ENCODE assay signal across 15 cellular contexts in genomic region chr1:101733340-101733739, GRCh38.
A peak's percentile ranks its signal among the peaks of the same experiment; 100 is the strongest.
DNase-seq lines count a peak whose midpoint lies in the region; ATAC-seq and TF ChIP-seq lines count a peak whose summit lies in the region.
"Had no signal": no experiment of that assay in that cellular context is flagged by ENCODE, and none has a peak within 500 bp of the region (broad histone marks: within the 10 kb centered on the region; RNA-seq: fewer than 3 reads in every experiment).

No MANE protein-coding gene starts in this region.

- H3K4me2 ChIP-seq in DND-41 (ENCODE audit: insufficient read depth, low read length) (no peak overlapping the region), hepatocyte (no peak overlapping the region)

- peak overlapping the region; percentile 2; the same call in 1 of the 2 replicates for H2AFZ ChIP-seq in DND-41 (ENCODE audit: low read depth, low read length)
- no peak overlapping the region for H2AFZ ChIP-seq in hepatocyte

- H3K4me3 ChIP-seq in DND-41 (ENCODE audit: low read depth in 1 of 2, low read length in 2 of 2), result no peak overlapping the region
- H3K4me3 ChIP-seq in hepatocyte, result no peak overlapping the region
- H3K4me3 ChIP-seq in mucosa of descending colon, result no peak overlapping the region
- H3K4me3 ChIP-seq: HAP-1 had no signal

- H3K79me2 ChIP-seq in DND-41 (ENCODE audit: insufficient read depth, low read length) (no peaks in the 10 kb centered on the region), hepatocyte (no peaks in the 10 kb centered on the region)

- no peak overlapping the region for H3K27ac ChIP-seq in DND-41 (ENCODE audit: low read length)
- H3K27ac ChIP-seq in hepatocyte, result peak overlapping the region; percentile 70

- H3K9me3 Mint-ChIP-seq in activated CD8-positive, alpha-beta memory T cell treated with anti-CD3 and anti-CD28 coated beads, Interleukin-2, amount 10 ng/mL, durations not matched to agents 7 days and 5 days (ENCODE audit: low read depth), result no peaks in the 10 kb centered on the region
- H3K9me3 Mint-ChIP-seq: CD4-positive, alpha-beta T cell had no signal

- H3K36me3 Mint-ChIP-seq in activated CD8-positive, alpha-beta memory T cell treated with anti-CD3 and anti-CD28 coated beads, Interleukin-2, amount 10 ng/mL, durations not matched to agents 7 days and 5 days, result no peaks in the 10 kb centered on the region

- no peaks in the 10 kb centered on the region for H3K27me3 Mint-ChIP-seq in activated CD8-positive, alpha-beta memory T cell treated with anti-CD3 and anti-CD28 coated beads, Interleukin-2, amount 10 ng/mL, durations not matched to agents 7 days and 5 days
- H3K27me3 Mint-ChIP-seq: B cell had no signal

- no peak for DNase-seq in DND-41
- DNase-seq in HuH-7 (ENCODE audit: low spot score), result peak; percentile 5
- peak; percentile 50 for DNase-seq in hepatocyte (ENCODE audit: low spot score)
- DNase-seq in mucosa of descending colon, result peak in 1 of 3 donors; percentile 50
- no peak for DNase-seq in dermis blood vessel endothelial cell
- no peak for DNase-seq in activated CD4-positive, alpha-beta T cell treated with anti-CD3 and anti-CD28 coated beads for 48 hours
- DNase-seq in cerebellar nuclear complex (lab: John Stamatoyannopoulos, UW), result no peak
- DNase-seq in activated CD8-positive, alpha-beta memory T cell treated with anti-CD3 and anti-CD28 coated beads, Interleukin-2, amount 10 ng/mL, durations not matched to agents 7 days and 5 days, result no peak
- DNase-seq: C1 segment of cervical spinal cord; Calu3; CD4-positive, alpha-beta T cell; DMS 273 treated with DMSO at 0.1 percent for 48 hours; GF-D8 had no signal

- H3K27me3 ChIP-seq in DND-41 (ENCODE audit: insufficient read depth, low read length, poor library complexity) (no peaks in the 10 kb centered on the region), hepatocyte (no peaks in the 10 kb centered on the region)

- no peak overlapping the region for H3K4me3 Mint-ChIP-seq in activated CD8-positive, alpha-beta memory T cell treated with anti-CD3 and anti-CD28 coated beads, Interleukin-2, amount 10 ng/mL, durations not matched to agents 7 days and 5 days
- H3K4me3 Mint-ChIP-seq: B cell; CD4-positive, alpha-beta T cell had no signal

- H3K9ac ChIP-seq in DND-41 (ENCODE audit: low read depth, low read length), result no peak overlapping the region

- CTCF ChIA-PET in activated CD8-positive, alpha-beta memory T cell treated with anti-CD3 and anti-CD28 coated beads, Interleukin-2, amount 10 ng/mL, durations not matched to agents 7 days and 5 days (lab: Charles Lee), result no interaction called here

- no peak for TF ChIP-seq CTCF in DND-41 (IDR thresholded peaks at IDR 0.05; ENCODE audit: borderline replicate concordance, extremely low read depth, low read length, poor library complexity, severe bottlenecking)
- TF ChIP-seq CTCF in hepatocyte (IDR thresholded peaks at IDR 0.05; ENCODE audit: poor library complexity), result no peak
- no peak for TF ChIP-seq CTCF in mucosa of descending colon (IDR thresholded peaks at IDR 0.05)

- H3K4me1 Mint-ChIP-seq in activated CD8-positive, alpha-beta memory T cell treated with anti-CD3 and anti-CD28 coated beads, Interleukin-2, amount 10 ng/mL, durations not matched to agents 7 days and 5 days, result no peaks in the 10 kb centered on the region
- H3K4me1 Mint-ChIP-seq: B cell had no signal

- H3K9me2 ChIP-seq in hepatocyte (replicated peaks; ENCODE audit: insufficient read depth), result no peaks in the 10 kb centered on the region

- H3K9me3 ChIP-seq in DND-41 (ENCODE audit: insufficient read depth, low read length, severe bottlenecking) (no peaks in the 10 kb centered on the region), hepatocyte (ENCODE audit: low read depth) (no peaks in the 10 kb centered on the region), mucosa of descending colon (no peaks in the 10 kb centered on the region)
- H3K9me3 ChIP-seq: HAP-1 had no signal

- ATAC-seq in DND-41 (ENCODE audit: insufficient read depth, low read depth), result no peak
- peak; percentile 83 for ATAC-seq in mucosa of descending colon
- ATAC-seq in activated CD8-positive, alpha-beta memory T cell treated with anti-CD3 and anti-CD28 coated beads, Interleukin-2, amount 10 ng/mL, durations not matched to agents 7 days and 5 days, result no peak

- H3K4me1 ChIP-seq in DND-41 (ENCODE audit: insufficient read depth, low read length) (peaks cover 10% of the 10 kb centered on the region), hepatocyte (ENCODE audit: insufficient read depth) (peaks cover 4% of the 10 kb centered on the region), mucosa of descending colon (ENCODE audit: low read depth) (peaks cover 10% of the 10 kb centered on the region)
- H3K4me1 ChIP-seq: HAP-1 had no signal

- no peak overlapping the region for H3K27ac Mint-ChIP-seq in activated CD8-positive, alpha-beta memory T cell treated with anti-CD3 and anti-CD28 coated beads, Interleukin-2, amount 10 ng/mL, durations not matched to agents 7 days and 5 days
- H3K27ac Mint-ChIP-seq: B cell; CD4-positive, alpha-beta T cell had no signal

- H4K20me1 ChIP-seq in DND-41 (ENCODE audit: insufficient read depth, low read length) (no peaks in the 10 kb centered on the region), hepatocyte (ENCODE audit: insufficient read depth, poor library complexity, severe bottlenecking) (no peaks in the 10 kb centered on the region)

- intact Hi-C loops in mucosa of descending colon (cut with DNase I, micrococcal nuclease), result no loop called here

- H3K36me3 ChIP-seq in DND-41 (ENCODE audit: insufficient read depth, low read length) (no peaks in the 10 kb centered on the region), hepatocyte (replicated peaks; ENCODE audit: insufficient read depth, low read depth) (no peaks in the 10 kb centered on the region), mucosa of descending colon (ENCODE audit: low read depth) (no peaks in the 10 kb centered on the region)
- H3K36me3 ChIP-seq: HAP-1 had no signal

Comparison
In these comparisons a context has a peak if more than half of its experiments do, and no peak if none do; other contexts are left out.
1. DNase-seq: peak in HuH-7 (single experiment) and hepatocyte (single experiment); none in DND-41 (single experiment), dermis blood vessel endothelial cell (single experiment), activated CD4-positive, alpha-beta T cell treated with anti-CD3 and anti-CD28 coated beads for 48 hours (single experiment), cerebellar nuclear complex (0 of 2) and activated CD8-positive, alpha-beta memory T cell treated with anti-CD3 and anti-CD28 coated beads, Interleukin-2, amount 10 ng/mL, durations not matched to agents 7 days and 5 days (single experiment).